ENCODE assay signal across 8 cellular contexts in genomic region chr18:33201509-33201926, GRCh38.
A peak's percentile ranks its signal among the peaks of the same experiment; 100 is the strongest.
DNase-seq lines count a peak whose midpoint lies in the region; ATAC-seq and TF ChIP-seq lines count a peak whose summit lies in the region.

No MANE protein-coding gene starts in this region.

- no peak overlapping the region for H3K4me3 Mint-ChIP-seq in T-helper 17 cell
- no peak overlapping the region for H3K4me3 Mint-ChIP-seq in activated T-cell treated with anti-CD3 and anti-CD28 coated beads, Interleukin-2, amount 50 U/mL, for 72 hours

- no peaks in the 10 kb centered on the region for H3K36me3 Mint-ChIP-seq in T-helper 17 cell (ENCODE audit: low read depth)
- H3K36me3 Mint-ChIP-seq in activated T-cell treated with anti-CD3 and anti-CD28 coated beads, Interleukin-2, amount 50 U/mL, for 72 hours (ENCODE audit: insufficient read depth in 2 of 2), result no peaks in the 10 kb centered on the region

- peak; percentile 50 for ATAC-seq in T-helper 17 cell
- ATAC-seq in activated T-cell treated with anti-CD3 and anti-CD28 coated beads, Interleukin-2, amount 50 U/mL, for 72 hours (replicated peaks in 1 of 2), result no peak

- peak overlapping the region; percentile 36 for H3K4me3 ChIP-seq in iPS-18a (ENCODE audit: low read length)
- H3K4me3 ChIP-seq in testis, result no peak overlapping the region

- H3K27ac Mint-ChIP-seq in T-helper 17 cell, result no peak overlapping the region
- no peak overlapping the region for H3K27ac Mint-ChIP-seq in activated T-cell treated with anti-CD3 and anti-CD28 coated beads, Interleukin-2, amount 50 U/mL, for 72 hours

- no peaks in the 10 kb centered on the region for H3K27me3 Mint-ChIP-seq in T-helper 17 cell
- no peaks in the 10 kb centered on the region for H3K27me3 Mint-ChIP-seq in activated T-cell treated with anti-CD3 and anti-CD28 coated beads, Interleukin-2, amount 50 U/mL, for 72 hours (ENCODE audit: low read depth)

- intact Hi-C loops in testis (cut with DNase I; ENCODE audit: low total_unique reads), result no loop called here

- H3K27me3 ChIP-seq in iPS-18a (ENCODE audit: control insufficient read depth, insufficient read depth, low read length) (no peaks in the 10 kb centered on the region), testis (no peaks in the 10 kb centered on the region)

- H3K9ac ChIP-seq in iPS-18a (ENCODE audit: low read length), result no peak overlapping the region

- WGBS in testis, 2 donors, result 7 to 10% methylated on average over 8 of the region's 8 CpGs

- peaks cover 3% of the 10 kb centered on the region for H3K4me1 Mint-ChIP-seq in T-helper 17 cell
- no peaks in the 10 kb centered on the region for H3K4me1 Mint-ChIP-seq in activated T-cell treated with anti-CD3 and anti-CD28 coated beads, Interleukin-2, amount 50 U/mL, for 72 hours (ENCODE audit: low read depth)

- peaks cover 4% of the 10 kb centered on the region for H3K4me1 ChIP-seq in iPS-18a (ENCODE audit: control insufficient read depth, low read depth, low read length)
- no peaks in the 10 kb centered on the region for H3K4me1 ChIP-seq in testis

- H3K9me3 ChIP-seq in T-helper 17 cell (ENCODE audit: control insufficient read depth, low read length, poor library complexity, severe bottlenecking) (peaks cover 3% of the 10 kb centered on the region), iPS-18a (ENCODE audit: control insufficient read depth, low read depth, low read length) (no peaks in the 10 kb centered on the region), testis (no peaks in the 10 kb centered on the region)

- DNase-seq in SKM-1 (lab: John Stamatoyannopoulos, UW; ENCODE audit: unreplicated experiment), result peak; percentile 4
- DNase-seq in SKM-1 treated with dmso at 0.1 percent for 144 hours (lab: John Stamatoyannopoulos, UW; ENCODE audit: unreplicated experiment), result no peak
- DNase-seq in T-helper 17 cell, result no peak
- DNase-seq in testis, result peak; percentile 51
- no peak for DNase-seq in DMS153 (lab: John Stamatoyannopoulos, UW)
- no peak for DNase-seq in activated T-cell treated with anti-CD3 and anti-CD28 coated beads, Interleukin-2, amount 50 U/mL, for 72 hours
- no peak for DNase-seq in COLO668 (lab: John Stamatoyannopoulos, UW; ENCODE audit: unreplicated experiment)

- TF ChIP-seq POLR2A in testis (IDR thresholded peaks at IDR 0.05), result no peak

- H3K27ac ChIP-seq in iPS-18a (ENCODE audit: low read length) (no peak overlapping the region), testis (no peak overlapping the region)

- TF ChIP-seq CTCF in testis (IDR thresholded peaks at IDR 0.05), result peak in 2 of 3 experiments; percentile 30 to 55

- peaks cover 0 to 2% of the 10 kb centered on the region in 2 donors for H3K9me3 Mint-ChIP-seq in activated T-cell treated with anti-CD3 and anti-CD28 coated beads, Interleukin-2, amount 50 U/mL, for 72 hours

- H3K36me3 ChIP-seq in iPS-18a (ENCODE audit: control insufficient read depth, low read depth, low read length) (no peaks in the 10 kb centered on the region), testis (ENCODE audit: low read depth, missing control alignments) (no peaks in the 10 kb centered on the region)

Comparison
In these comparisons a context has a peak if more than half of its experiments do, and no peak if none do; other contexts are left out.
1. DNase-seq: peak in SKM-1 (single experiment) and testis (single experiment); none in SKM-1 treated with dmso at 0.1 percent for 144 hours (single experiment), T-helper 17 cell (0 of 3), DMS153 (single experiment), activated T-cell treated with anti-CD3 and anti-CD28 coated beads, Interleukin-2, amount 50 U/mL, for 72 hours (0 of 2) and COLO668 (single experiment).